Comparison of ENCODE assay signal across 10 cellular contexts in the genomic region with DNA sequence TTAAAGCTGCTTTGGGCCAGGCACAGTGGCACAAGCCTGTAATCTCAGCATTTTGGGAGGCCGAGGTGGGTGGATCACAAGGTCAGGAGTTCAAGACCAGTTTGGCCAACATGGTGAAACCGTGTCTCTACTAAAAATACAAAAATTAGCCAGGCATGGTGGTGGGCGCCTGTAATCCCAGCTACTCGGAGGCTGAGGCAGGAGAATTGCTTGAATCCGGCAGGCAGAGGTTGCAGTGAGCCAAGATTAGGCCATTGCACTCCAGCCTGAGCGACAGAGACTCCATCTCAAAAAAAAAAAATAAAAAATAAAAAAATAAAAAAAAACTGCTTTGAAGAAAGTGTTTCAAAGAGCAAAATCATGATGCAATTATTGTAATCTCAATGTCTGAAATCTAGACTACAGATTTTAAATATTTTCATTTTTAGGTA. TPM values are rescaled to one million over a fixed set of nuclear protein-coding genes. Genes with fewer than 3 reads are reported as not detected.
A peak's percentile ranks its signal among the peaks of the same experiment; 100 is the strongest.
DNase-seq lines count a peak whose midpoint lies in the region; ATAC-seq and TF ChIP-seq lines count a peak whose summit lies in the region.
"Not testable (repeated sequence)": the region's sequence is repeated elsewhere in the genome, so short reads cannot be mapped to it uniquely, and the experiment has no call there.
"Had no signal": no experiment of that assay in that cellular context is flagged by ENCODE, and none has a peak within 500 bp of the region (broad histone marks: within the 10 kb centered on the region; RNA-seq: fewer than 3 reads in every experiment).

No MANE protein-coding gene starts in this region.

- H3K27me3 ChIP-seq in CD4-positive, alpha-beta memory T cell (ENCODE audit: insufficient read depth, low read length); Panc1 (ENCODE audit: control insufficient read depth, insufficient read depth, low read length): not testable (repeated sequence)

- TF ChIP-seq CTCF in HFFc6 (IDR thresholded peaks at IDR 0.05); Panc1 (IDR thresholded peaks at IDR 0.05): not testable (repeated sequence)

- CTCF ChIA-PET in CD4-positive, alpha-beta memory T cell (lab: Charles Lee; ENCODE audit: partially characterized antibody): interaction anchor here (0.8 to 7.0 kb wide), 2 partner anchors 12 to 103 kb away, joined by 5 to 43 read pairs; no protein-coding TSS in a partner anchor
- CTCF ChIA-PET in Panc1 (lab: Charles Lee): not testable (repeated sequence)
- CTCF ChIA-PET in activated CD4-positive, alpha-beta memory T cell treated with anti-CD3 and anti-CD28 coated beads for 36 hours (lab: Charles Lee): interaction anchor here (1.0 to 1.2 kb wide), 2 partner anchors 12 to 129 kb away, joined by 3 to 5 read pairs; no protein-coding TSS in a partner anchor

- in situ Hi-C loops in Panc1 (cut with HindIII; ENCODE audit: low pct_unique_long_range_greater_than_20kb, low sequenced_read_pairs): not testable (repeated sequence)

- peaks cover 50% of the 10 kb centered on the region for H3K4me1 ChIP-seq in CD4-positive, alpha-beta memory T cell (ENCODE audit: insufficient read depth, low read length)
- H3K4me1 ChIP-seq in Panc1 (ENCODE audit: control insufficient read depth, insufficient read depth, low read length): peaks cover 31% of the 10 kb centered on the region

- not testable (repeated sequence) for H3K36me3 Mint-ChIP-seq in CD4-positive, alpha-beta memory T cell; HFFc6 (ENCODE audit: low read depth); activated naive CD8-positive, alpha-beta T cell treated with anti-CD3 and anti-CD28 coated beads for 36 hours
- H3K36me3 Mint-ChIP-seq in activated CD4-positive, alpha-beta memory T cell treated with anti-CD3 and anti-CD28 coated beads for 36 hours: peaks cover 10% of the 10 kb centered on the region
- peaks cover 13% of the 10 kb centered on the region for H3K36me3 Mint-ChIP-seq in effector memory CD8-positive, alpha-beta T cell (ENCODE audit: insufficient read depth)
- peaks cover 0 to 10% of the 10 kb centered on the region in 2 donors for H3K36me3 Mint-ChIP-seq in naive B cell

- DNase-seq in CD4-positive, alpha-beta memory T cell; HFFc6; Panc1 (ENCODE audit: low read depth, low spot score); activated naive CD8-positive, alpha-beta T cell treated with anti-CD3 and anti-CD28 coated beads for 36 hours; naive B cell: not testable (repeated sequence)
- peak; percentile 57 for DNase-seq in activated CD4-positive, alpha-beta memory T cell treated with anti-CD3 and anti-CD28 coated beads for 36 hours
- DNase-seq in effector memory CD8-positive, alpha-beta T cell: peak in 1 of 3 experiments; percentile 8
- DNase-seq in stimulated activated naive CD8-positive, alpha-beta T cell treated with anti-CD3 and anti-CD28 coated beads, Interleukin-15, amount 100 ng/mL, for 72 hours: peak in 1 of 2 donors; percentile 27

- POLR2A ChIA-PET in CD4-positive, alpha-beta memory T cell (lab: Charles Lee; ENCODE audit: partially characterized antibody): interaction anchor here (0.8 to 8.1 kb wide), 3 partner anchors 15 to 82 kb away, joined by 3 to 100 read pairs (median 6); no protein-coding TSS in a partner anchor
- POLR2A ChIA-PET in Panc1 (lab: Charles Lee): interaction anchor here (1.1 kb wide), 1 partner anchor 20 kb away, joined by 4 read pairs; no protein-coding TSS in a partner anchor
- POLR2A ChIA-PET in activated CD4-positive, alpha-beta memory T cell treated with anti-CD3 and anti-CD28 coated beads for 36 hours (lab: Charles Lee): interaction anchor here (1.7 to 6.1 kb wide), 4 partner anchors 14 to 91 kb away, joined by 6 to 75 read pairs (median 6); no protein-coding TSS in a partner anchor

- not testable (repeated sequence) for H3K36me3 ChIP-seq in CD4-positive, alpha-beta memory T cell (ENCODE audit: insufficient read depth, low read length); Panc1 (ENCODE audit: control insufficient read depth, insufficient read depth, low read length)

- intact Hi-C loops in CD4-positive, alpha-beta memory T cell (cut with micrococcal nuclease): loop anchor here (1.0 to 5.0 kb wide), 7 partner anchors 13 to 1344 kb away; partner anchors contain the start of genes RELL1 and WDR19
- intact Hi-C loops in Panc1 (cut with micrococcal nuclease; ENCODE audit: unreplicated experiment): not testable (repeated sequence)
- intact Hi-C loops in activated CD4-positive, alpha-beta memory T cell treated with anti-CD3 and anti-CD28 coated beads for 36 hours (cut with micrococcal nuclease): loop anchor here (1.0 to 10.0 kb wide), 12 partner anchors 13 to 1173 kb away; partner anchors contain the start of genes TLR6 and WDR19

- H3K9me3 Mint-ChIP-seq in CD4-positive, alpha-beta memory T cell; HFFc6; activated CD4-positive, alpha-beta memory T cell treated with anti-CD3 and anti-CD28 coated beads for 36 hours; activated naive CD8-positive, alpha-beta T cell treated with anti-CD3 and anti-CD28 coated beads for 36 hours; effector memory CD8-positive, alpha-beta T cell; naive B cell; stimulated activated naive CD8-positive, alpha-beta T cell treated with anti-CD3 and anti-CD28 coated beads, Interleukin-15, amount 100 ng/mL, for 72 hours: not testable (repeated sequence)

- not testable (repeated sequence) for BruUV-seq in Panc1 (replicated peaks; lab: Mats Ljungman, UMichigan)

- H3K4me3 Mint-ChIP-seq in CD4-positive, alpha-beta memory T cell: peak overlapping the region; percentile 75 to 93 (median 89)
- H3K4me3 Mint-ChIP-seq in HFFc6: not testable (repeated sequence)
- peak overlapping the region; percentile 78 for H3K4me3 Mint-ChIP-seq in activated CD4-positive, alpha-beta memory T cell treated with anti-CD3 and anti-CD28 coated beads for 36 hours
- peak overlapping the region; percentile 80 for H3K4me3 Mint-ChIP-seq in activated naive CD8-positive, alpha-beta T cell treated with anti-CD3 and anti-CD28 coated beads for 36 hours
- peak overlapping the region; percentile 82 to 87 for H3K4me3 Mint-ChIP-seq in effector memory CD8-positive, alpha-beta T cell
- H3K4me3 Mint-ChIP-seq in naive B cell: peak overlapping the region; percentile 76 to 95 (median 94)
- peak overlapping the region; percentile 88 to 90 for H3K4me3 Mint-ChIP-seq in stimulated activated naive CD8-positive, alpha-beta T cell treated with anti-CD3 and anti-CD28 coated beads, Interleukin-15, amount 100 ng/mL, for 72 hours

- H3K4me1 Mint-ChIP-seq in CD4-positive, alpha-beta memory T cell: peaks cover 22 to 58% (median 36%) of the 10 kb centered on the region in 4 donors
- peaks cover 39% of the 10 kb centered on the region for H3K4me1 Mint-ChIP-seq in HFFc6 (ENCODE audit: low read depth)
- H3K4me1 Mint-ChIP-seq in activated CD4-positive, alpha-beta memory T cell treated with anti-CD3 and anti-CD28 coated beads for 36 hours (ENCODE audit: low read depth): peaks cover 47% of the 10 kb centered on the region
- H3K4me1 Mint-ChIP-seq in activated naive CD8-positive, alpha-beta T cell treated with anti-CD3 and anti-CD28 coated beads for 36 hours: peaks cover 43% of the 10 kb centered on the region
- H3K4me1 Mint-ChIP-seq in effector memory CD8-positive, alpha-beta T cell (ENCODE audit: low read depth in 2 of 2): peaks cover 17 to 38% of the 10 kb centered on the region in 2 donors
- H3K4me1 Mint-ChIP-seq in naive B cell: peaks cover 16 to 48% (median 26%) of the 10 kb centered on the region in 3 donors
- H3K4me1 Mint-ChIP-seq in stimulated activated naive CD8-positive, alpha-beta T cell treated with anti-CD3 and anti-CD28 coated beads, Interleukin-15, amount 100 ng/mL, for 72 hours: peaks cover 63% of the 10 kb centered on the region

- ATAC-seq in Panc1; naive B cell (ENCODE audit: low read depth in 2 of 2); stimulated activated naive CD8-positive, alpha-beta T cell treated with anti-CD3 and anti-CD28 coated beads, Interleukin-15, amount 100 ng/mL, for 72 hours: not testable (repeated sequence)
- ATAC-seq in effector memory CD8-positive, alpha-beta T cell (replicated peaks): peak; percentile 22

- not testable (repeated sequence) for H3K27me3 Mint-ChIP-seq in CD4-positive, alpha-beta memory T cell; HFFc6 (ENCODE audit: insufficient read depth); activated CD4-positive, alpha-beta memory T cell treated with anti-CD3 and anti-CD28 coated beads for 36 hours; activated naive CD8-positive, alpha-beta T cell treated with anti-CD3 and anti-CD28 coated beads for 36 hours; effector memory CD8-positive, alpha-beta T cell; naive B cell; stimulated activated naive CD8-positive, alpha-beta T cell treated with anti-CD3 and anti-CD28 coated beads, Interleukin-15, amount 100 ng/mL, for 72 hours

- H3K4me3 ChIP-seq in CD4-positive, alpha-beta memory T cell (ENCODE audit: low read length in 2 of 2): peak overlapping the region; percentile 51 to 65
- H3K4me3 ChIP-seq in Panc1 (ENCODE audit: low read depth in 2 of 2, low read length in 2 of 2): peak overlapping the region; percentile 47 to 57

- H3K27ac ChIP-seq in CD4-positive, alpha-beta memory T cell (ENCODE audit: low read depth, low read length): peak overlapping the region; percentile 68
- peak overlapping the region; percentile 99 for H3K27ac ChIP-seq in Panc1 (ENCODE audit: low read length)

- H3K9me3 ChIP-seq in CD4-positive, alpha-beta memory T cell (ENCODE audit: control insufficient read depth in 1 of 2, low read length in 2 of 2); Panc1 (ENCODE audit: control insufficient read depth, insufficient read depth, low read depth, low read length): not testable (repeated sequence)

- H3K27ac Mint-ChIP-seq in CD4-positive, alpha-beta memory T cell: peak overlapping the region; percentile 82 to 97 (median 90)
- peak overlapping the region; percentile 77; the same call in 1 of the 2 replicates for H3K27ac Mint-ChIP-seq in HFFc6
- H3K27ac Mint-ChIP-seq in activated CD4-positive, alpha-beta memory T cell treated with anti-CD3 and anti-CD28 coated beads for 36 hours: peak overlapping the region; percentile 87
- H3K27ac Mint-ChIP-seq in activated naive CD8-positive, alpha-beta T cell treated with anti-CD3 and anti-CD28 coated beads for 36 hours: peak overlapping the region; percentile 89
- peak overlapping the region; percentile 87 to 88 for H3K27ac Mint-ChIP-seq in effector memory CD8-positive, alpha-beta T cell
- peak overlapping the region in 4 of 6 donors; percentile 72 to 96 (median 82) for H3K27ac Mint-ChIP-seq in naive B cell
- peak overlapping the region; percentile 95 to 96 for H3K27ac Mint-ChIP-seq in stimulated activated naive CD8-positive, alpha-beta T cell treated with anti-CD3 and anti-CD28 coated beads, Interleukin-15, amount 100 ng/mL, for 72 hours

RNA-seq across cellular contexts. Expression of gene TMEM156, which starts 0.6 kb away (rescaled TPM):
- 10 to 100 TPM; 16.8 to 19.3 TPM for total RNA-seq in CD4-positive, alpha-beta memory T cell
- 10 to 100 TPM; 46.2 to 53.1 TPM for polyA plus RNA-seq in CD4-positive, alpha-beta memory T cell
- under 1 TPM; 0.07 to 0.48 (median 0.41) TPM for total RNA-seq in HFFc6 (2021; fragmentation: NEBNext Ultra II Directional; extraction: Animal tissue kit (Norgen Biotek cat#: 25700))
- 5.8 TPM for total RNA-seq in Panc1 (2021; ENCODE audit: unreplicated experiment)
- 3.5 TPM for polyA plus RNA-seq in Panc1 (2012; ENCODE audit: insufficient read length)
- total RNA-seq in activated CD4-positive, alpha-beta memory T cell treated with anti-CD3 and anti-CD28 coated beads for 36 hours: 10 to 100 TPM; 28.0 to 28.4 TPM
- total RNA-seq in activated naive CD8-positive, alpha-beta T cell treated with anti-CD3 and anti-CD28 coated beads for 36 hours: 10 to 100 TPM; 11.3 to 11.7 TPM
- polyA plus RNA-seq in naive B cell (ENCODE audit: low read depth in 6 of 6): 100 to 1,000 TPM in 5 of 6 donors, 10 to 100 TPM in 1; 78.4 to 212 (median 144) TPM
- total RNA-seq: Caco-2, H9 had no signal

RNA-seq across cellular contexts. Expression of gene KLHL5, which starts 30.4 kb away (rescaled TPM):
- total RNA-seq in CD4-positive, alpha-beta memory T cell: 10 to 100 TPM; 37.6 to 38.4 TPM
- 10 to 100 TPM; 18.6 to 23.1 TPM for polyA plus RNA-seq in CD4-positive, alpha-beta memory T cell
- 10 to 100 TPM; 48.0 to 59.3 (median 50.6) TPM for total RNA-seq in HFFc6 (2021; fragmentation: NEBNext Ultra II Directional; extraction: Animal tissue kit (Norgen Biotek cat#: 25700))
- 128 TPM for total RNA-seq in Panc1 (2021; ENCODE audit: unreplicated experiment)
- polyA plus RNA-seq in Panc1 (2012; ENCODE audit: insufficient read length): 107 TPM
- total RNA-seq in activated CD4-positive, alpha-beta memory T cell treated with anti-CD3 and anti-CD28 coated beads for 36 hours: 10 to 100 TPM; 35.2 to 35.6 TPM
- total RNA-seq in activated naive CD8-positive, alpha-beta T cell treated with anti-CD3 and anti-CD28 coated beads for 36 hours: 1 to 10 TPM; 8.3 to 9.3 TPM
- 10 to 100 TPM; 21.4 to 42.3 (median 25.2) TPM for polyA plus RNA-seq in naive B cell (ENCODE audit: low read depth in 6 of 6)
